ENCODE assay signal across 9 cellular contexts in the genomic region with DNA sequence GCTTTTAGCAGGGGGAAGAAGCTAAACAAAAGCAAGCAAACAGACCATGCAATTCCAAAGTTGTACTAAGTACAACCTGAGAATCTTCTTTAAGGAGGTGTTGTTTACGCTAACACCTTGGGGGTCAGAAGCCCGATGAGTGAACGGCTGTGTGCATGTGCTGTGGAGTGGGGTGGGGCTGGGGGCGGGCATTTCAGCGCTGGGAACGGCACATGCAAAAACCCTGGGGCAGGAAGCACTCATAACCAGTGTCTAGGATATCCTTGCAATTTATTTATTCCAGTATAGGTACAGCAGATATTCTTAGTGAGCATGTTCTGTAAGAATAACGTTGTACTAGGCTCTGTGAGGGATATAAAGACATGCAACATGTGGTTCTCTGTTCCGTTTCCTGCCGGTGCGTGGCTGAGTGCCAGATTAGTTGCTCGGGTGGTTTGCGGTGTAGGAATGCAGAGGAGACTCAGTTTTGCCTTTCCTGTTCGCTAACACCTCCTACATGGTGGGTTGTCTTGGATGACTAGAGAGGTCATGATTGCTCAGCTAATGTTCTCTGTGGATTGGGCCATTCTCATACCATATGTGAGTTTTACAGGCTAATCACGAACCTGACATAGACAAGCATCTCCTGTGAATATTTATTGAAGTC. TPM values are rescaled to one million over a fixed set of nuclear protein-coding genes. Genes with fewer than 3 reads are reported as not detected.
DNase-seq lines count a peak whose midpoint lies in the region; ATAC-seq lines count a peak whose summit lies in the region.
"Had no signal": no experiment of that assay in that cellular context is flagged by ENCODE, and none has a peak within 500 bp of the region (broad histone marks: within the 10 kb centered on the region; RNA-seq: fewer than 3 reads in every experiment).

No MANE protein-coding gene starts in this region.

- in situ Hi-C loops in Caki2 (cut with HindIII; ENCODE audit: low pct_unique_long_range_greater_than_20kb, low sequenced_read_pairs) = no loop called here

- peak; percentile 61 for DNase-seq in Caki2 (ENCODE audit: low read depth)
- DNase-seq in MV-4-11 (lab: John Stamatoyannopoulos, UW) = peak; percentile 95
- peak; percentile 78 to 84 for DNase-seq in activated CD8-positive, alpha-beta memory T cell treated with anti-CD3 and anti-CD28 coated beads for 4 hours (ENCODE audit: low read depth in 2 of 2)
- peak; percentile 84 to 92 (median 89) for DNase-seq in stimulated activated CD4-positive, alpha-beta T cell treated with anti-CD3 and anti-CD28 coated beads, Interleukin-12 subunit alpha, Interleukin-12 subunit beta, amount 100 ng/mL, for 48 hours (ENCODE audit: low read depth in 2 of 3, low spot score in 1 of 3)
- DNase-seq in dedifferentiated amniotic fluid mesenchymal stem cell (ENCODE audit: extremely low spot score) = no peak
- no peak for DNase-seq in NCI-H2196 (lab: John Stamatoyannopoulos, UW; ENCODE audit: unreplicated experiment)

- ATAC-seq in GM21737 (IDR thresholded peaks at IDR 0.05; ENCODE audit: unreplicated experiment) = peak; percentile 90
- ATAC-seq in esophagus mucosa = peak; percentile 57

RNA-seq across cellular contexts. Expression of gene FASLG, which starts 3.7 kb away (rescaled TPM):
- not detected in 2 replicates for total RNA-seq in Caki2 (2014; rRNA removed; shearing (Covaris generic); ENCODE audit: low replicate concordance)
- not detected for total RNA-seq in esophagus mucosa
- total RNA-seq: subcutaneous adipose tissue had no signal

Comparison
In these comparisons a context has a peak if more than half of its experiments do, and no peak if none do; other contexts are left out.
1. DNase-seq: peak in Caki2 (single experiment), MV-4-11 (single experiment), activated CD8-positive, alpha-beta memory T cell treated with anti-CD3 and anti-CD28 coated beads for 4 hours (2 of 2) and stimulated activated CD4-positive, alpha-beta T cell treated with anti-CD3 and anti-CD28 coated beads, Interleukin-12 subunit alpha, Interleukin-12 subunit beta, amount 100 ng/mL, for 48 hours (3 of 3); none in dedifferentiated amniotic fluid mesenchymal stem cell (single experiment) and NCI-H2196 (single experiment).